21 cellular contexts compared by ENCODE assay signal in the genomic region with DNA sequence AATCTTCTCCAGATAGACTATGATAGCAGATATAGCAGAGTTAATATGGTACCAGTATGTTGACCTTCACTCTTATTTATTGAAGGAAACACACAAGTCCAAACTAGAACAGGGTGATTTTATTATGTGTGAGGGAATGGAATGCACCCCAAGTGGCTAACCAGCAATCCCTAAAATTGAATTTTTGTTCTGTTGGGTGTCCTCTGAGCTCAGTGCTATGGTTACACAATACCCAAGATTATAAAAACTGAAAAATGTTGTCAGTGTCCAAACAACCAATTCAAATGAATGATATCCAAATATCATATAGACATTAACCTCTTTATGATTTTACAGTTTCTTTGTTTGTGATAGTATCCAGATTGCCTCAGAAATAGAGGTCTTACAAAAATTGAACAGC.
"Had no signal": no experiment of that assay in that cellular context is flagged by ENCODE, and none has a peak within 500 bp of the region (broad histone marks: within the 10 kb centered on the region; RNA-seq: fewer than 3 reads in every experiment).

No MANE protein-coding gene starts in this region.

- H3K9me3 ChIP-seq: body of pancreas, lower lobe of right lung, neutrophil, thyroid gland had no signal

- H3K4me3 ChIP-seq: body of pancreas, coronary artery, lower lobe of right lung, thyroid gland had no signal

- ATAC-seq: activated naive CD4-positive, alpha-beta T cell treated with anti-CD3 and anti-CD28 coated beads, Interleukin-2, amount 50 U/mL, for 72 hours; body of pancreas; lower lobe of right lung; natural killer cell treated with Interleukin-12 subunit alpha and Interleukin-12 subunit beta and Interleukin-15 and Interleukin-18, amount 100 ng/mL, for 72 hours had no signal

- H3K27me3 ChIP-seq: body of pancreas, neutrophil, thyroid gland had no signal

- H3K4me1 ChIP-seq: body of pancreas, lower lobe of right lung had no signal

- DNase-seq: activated B cell treated with CpG ODN at 0.5 μM for 24 hours; activated CD4-positive, alpha-beta memory T cell treated with anti-CD3 and anti-CD28 coated beads for 36 hours; activated CD4-positive, alpha-beta T cell treated with anti-CD3 and anti-CD28 coated beads for 4 hours; activated gamma-delta T cell treated with Interleukin-2 at 50 U/mL for 16 hours; activated T-cell treated with anti-CD3 and anti-CD28 coated beads for 4 hours; amygdala; body of pancreas; central memory CD4-positive, alpha-beta T cell; immature natural killer cell; lower lobe of right lung; stimulated activated CD4-positive, alpha-beta T cell treated with anti-CD3 and anti-CD28 coated beads, Interleukin-12 subunit alpha, Interleukin-12 subunit beta, amount 100 ng/mL, for 4 hours; stimulated activated CD4-positive, alpha-beta T cell treated with anti-CD3 and anti-CD28 coated beads, Interleukin-1b, Interleukin-23, amount 100 ng/mL, for 48 hours; stimulated activated CD8-positive, alpha-beta memory T cell treated with anti-CD3 and anti-CD28 coated beads, Interleukin-4, amount 100 ng/mL, for 48 hours; stimulated activated naive CD4-positive, alpha-beta T cell; T-helper 1 cell; T-helper 9 cell; thyroid gland had no signal

- H3K27ac ChIP-seq: body of pancreas, coronary artery, lower lobe of right lung, neutrophil, thyroid gland had no signal
